Comparison of ENCODE assay signal across 7 cellular contexts in the genomic region with DNA sequence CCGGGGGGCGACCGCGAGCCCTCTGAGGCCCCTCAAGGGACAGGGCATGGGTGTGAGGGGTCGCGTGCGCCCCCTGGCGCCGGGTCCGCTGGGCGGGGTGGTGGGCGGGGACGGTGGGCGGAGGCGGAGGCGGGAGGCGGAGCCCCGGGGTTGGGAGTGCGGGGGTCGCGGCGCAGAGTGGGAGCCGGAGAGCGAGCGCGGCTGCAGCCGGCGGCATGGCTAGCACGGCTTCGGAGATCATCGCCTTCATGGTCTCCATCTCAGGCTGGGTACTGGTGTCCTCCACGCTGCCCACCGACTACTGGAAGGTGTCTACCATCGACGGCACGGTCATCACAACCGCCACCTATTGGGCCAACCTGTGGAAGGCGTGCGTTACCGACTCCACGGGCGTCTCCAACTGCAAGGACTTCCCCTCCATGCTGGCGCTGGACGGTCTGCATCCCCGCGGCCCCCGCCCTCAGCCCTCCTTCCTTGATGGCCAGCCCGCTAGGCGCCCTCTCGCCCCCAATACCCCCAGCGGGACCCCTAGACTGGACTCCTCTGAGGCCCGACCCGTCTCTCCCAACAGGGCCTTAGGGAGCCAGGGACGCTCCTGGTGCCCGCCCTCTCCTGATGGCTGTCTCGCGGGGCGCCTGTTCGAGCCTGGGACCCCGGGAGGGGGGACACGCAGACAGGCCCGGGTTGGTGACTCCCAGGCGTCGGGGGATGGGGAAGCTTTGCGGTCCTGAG. TPM values are rescaled to one million over a fixed set of nuclear protein-coding genes. Genes with fewer than 3 reads are reported as not detected.
DNase-seq lines count a peak whose midpoint lies in the region; ATAC-seq and TF ChIP-seq lines count a peak whose summit lies in the region.

TSS of gene CLDN10 (plus strand) at position 182 of the 732 bp plus-strand sequence. CDS start at position 216, 34 bp downstream.

- H3K4me3 ChIP-seq in smooth muscle cell = peak within 1 kb of the TSS; percentile 33

- H3K79me2 ChIP-seq in smooth muscle cell (ENCODE audit: low read depth) = no peaks in the 10 kb centered on the region

- ATAC-seq in GM19438 (IDR thresholded peaks at IDR 0.05; ENCODE audit: low read depth, unreplicated experiment) (peak; percentile 55), left ventricle myocardium superior (peak; percentile 27), GM21526 (IDR thresholded peaks at IDR 0.05; ENCODE audit: low FRiP score, unreplicated experiment) (no peak)

- H2AFZ ChIP-seq in smooth muscle cell (ENCODE audit: low read depth) = peak within 1 kb of the TSS; percentile 28

- H3K9me3 ChIP-seq in smooth muscle cell (replicated peaks; ENCODE audit: low read depth) = no peaks in the 10 kb centered on the region

- H3K9ac ChIP-seq in smooth muscle cell (ENCODE audit: low read depth) = no peak within 1 kb of the TSS

- H3K4me2 ChIP-seq in smooth muscle cell = peak within 1 kb of the TSS; percentile 80

- intact Hi-C loops in left ventricle myocardium superior (cut with micrococcal nuclease) = no loop called here

- no peaks in the 10 kb centered on the region for H4K20me1 ChIP-seq in smooth muscle cell (ENCODE audit: low read depth)

- no peak within 1 kb of the TSS for H3K27ac ChIP-seq in smooth muscle cell (ENCODE audit: low read depth)

- H3K36me3 ChIP-seq in smooth muscle cell (ENCODE audit: low read depth) = no peaks in the 10 kb centered on the region

- DNase-seq in SK-N-DZ (ENCODE audit: low spot score) = peak; percentile 32
- DNase-seq in left ventricle myocardium superior = no peak
- DNase-seq in smooth muscle cell (lab: John Stamatoyannopoulos, UW; ENCODE audit: unreplicated experiment) = no peak
- no peak for DNase-seq in activated CD4-positive, CD25-positive, alpha-beta regulatory T cell (lab: John Stamatoyannopoulos, UW)
- no peak for DNase-seq in NCI-H446 treated with DMSO at 0.1 percent for 48 hours (lab: John Stamatoyannopoulos, UW)

- no peaks in the 10 kb centered on the region for H3F3A ChIP-seq in smooth muscle cell (ENCODE audit: low read depth)

- 2% methylated on average over 42 of the region's 65 CpGs for WGBS in smooth muscle cell (ENCODE audit: low lambda C conversion rate)

- H3K27me3 ChIP-seq in smooth muscle cell (ENCODE audit: low read depth) = peaks cover 46% of the 10 kb centered on the region

- peaks cover 4% of the 10 kb centered on the region for H3K4me1 ChIP-seq in smooth muscle cell (ENCODE audit: low read depth)

- TF ChIP-seq CTCF in smooth muscle cell (IDR thresholded peaks at IDR 0.05; ENCODE audit: borderline replicate concordance, insufficient read depth, poor library complexity, severe bottlenecking) = peak; percentile 31

RNA-seq across cellular contexts. Expression of gene CLDN10, which starts in this region (rescaled TPM):
- polyA plus RNA-seq in SK-N-DZ (2014; cell fraction: cytosol; rRNA removed) = 4.9 and 6.2 TPM in 2 replicates
- polyA plus RNA-seq in SK-N-DZ (2014; cell fraction: nucleus; rRNA removed) = 1.7 and 3.0 TPM in 2 replicates
- total RNA-seq in left ventricle myocardium superior (not detected), smooth muscle cell (1.5 TPM in 1 of 2 replicates, not detected in the other)
- 0.19 TPM in 1 of 2 replicates, not detected in the other for polyA plus RNA-seq in smooth muscle cell

Comparison
In these comparisons a context has a peak if more than half of its experiments do, and no peak if none do; other contexts are left out.
1. Peak in ATAC-seq in left ventricle myocardium superior; RNA of the gene not detected or under 1 TPM.